In the genomic region with DNA sequence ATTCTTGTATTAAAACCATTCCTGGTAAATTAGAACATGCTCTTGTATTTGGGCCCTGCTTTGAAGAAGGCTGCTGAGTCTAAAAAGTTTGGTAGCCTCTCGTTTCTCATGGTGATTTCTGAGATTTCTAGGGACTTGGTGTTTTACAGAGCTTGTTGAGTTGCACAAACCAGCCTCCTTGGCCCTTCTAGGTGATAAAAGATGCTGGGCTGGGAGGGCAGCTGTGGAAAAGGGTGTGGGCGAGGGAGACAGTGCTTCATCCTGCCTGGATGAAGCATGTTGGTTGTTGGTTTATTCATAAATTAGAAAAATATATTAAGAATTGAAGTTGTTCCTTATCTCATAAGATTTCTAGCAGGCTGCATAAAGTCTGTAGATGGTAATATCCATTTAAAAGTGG, we compare ENCODE assay signal across 10 cellular contexts.
A peak's percentile ranks its signal among the peaks of the same experiment; 100 is the strongest.
DNase-seq lines count a peak whose midpoint lies in the region; ATAC-seq and TF ChIP-seq lines count a peak whose summit lies in the region.
"Had no signal": no experiment of that assay in that cellular context is flagged by ENCODE, and none has a peak within 500 bp of the region (broad histone marks: within the 10 kb centered on the region; RNA-seq: fewer than 3 reads in every experiment).

No MANE protein-coding gene starts in this region.

- no peaks in the 10 kb centered on the region for H3K9me3 ChIP-seq in AG04450 (ENCODE audit: control insufficient read depth, insufficient read depth, low read length)
- H3K9me3 ChIP-seq in Panc1 (ENCODE audit: control insufficient read depth, insufficient read depth, low read depth, low read length) = no peaks in the 10 kb centered on the region
- no peaks in the 10 kb centered on the region for H3K9me3 ChIP-seq in neuron (ENCODE audit: low read length)
- H3K9me3 ChIP-seq: tibial artery had no signal

- no peak overlapping the region; the same call in 1 of the 2 replicates for H3K4me3 ChIP-seq in AG04450 (ENCODE audit: low read depth, low read length)
- H3K4me3 ChIP-seq in Panc1 (ENCODE audit: low read depth in 2 of 2, low read length in 2 of 2) = peak overlapping the region; percentile 0 to 42; a peak in 2 of 4 replicates
- H3K4me3 ChIP-seq in neuron (ENCODE audit: low read length) = peak overlapping the region; percentile 33
- H3K4me3 ChIP-seq: tibial artery had no signal

- CTCF ChIA-PET in AG04450 (lab: Charles Lee) (interaction anchor here (1.6 to 3.6 kb wide), 2 partner anchors 21 to 51 kb away, joined by 7 to 14 read pairs; no protein-coding TSS in a partner anchor), Panc1 (lab: Charles Lee) (interaction anchor here (0.5 to 0.6 kb wide), 2 partner anchors 12 to 125 kb away, joined by 5 to 10 read pairs; no protein-coding TSS in a partner anchor), HEK293T (lab: Yijun Ruan, JAX) (interaction anchor here (0.6 to 1.7 kb wide), 2 partner anchors 21 to 51 kb away, joined by 4 to 7 read pairs; no protein-coding TSS in a partner anchor)

- H3K27me3 ChIP-seq in AG04450 (ENCODE audit: control insufficient read depth, insufficient read depth, low read length) (no peaks in the 10 kb centered on the region), Panc1 (ENCODE audit: control insufficient read depth, insufficient read depth, low read length) (no peaks in the 10 kb centered on the region), neuron (ENCODE audit: insufficient read depth, low read length) (no peaks in the 10 kb centered on the region)
- H3K27me3 ChIP-seq: tibial artery had no signal

- H3K4me1 ChIP-seq in Panc1 (ENCODE audit: control insufficient read depth, insufficient read depth, low read length) (peaks cover 89% of the 10 kb centered on the region), neuron (ENCODE audit: insufficient read depth, low read length) (peaks cover 39% of the 10 kb centered on the region)

- no peak for TF ChIP-seq CTCF in AG04450 (IDR thresholded peaks at IDR 0.05; ENCODE audit: low read depth, low read length)
- no peak for TF ChIP-seq CTCF in Panc1 (IDR thresholded peaks at IDR 0.05)

- BruUV-seq in Panc1 (replicated peaks; lab: Mats Ljungman, UMichigan) = no TSS peak

- intact Hi-C loops in Panc1 (cut with micrococcal nuclease; ENCODE audit: unreplicated experiment) = no loop called here

- in situ Hi-C loops in Panc1 (cut with HindIII; ENCODE audit: low pct_unique_long_range_greater_than_20kb, low sequenced_read_pairs) = no loop called here

- H2AFZ ChIP-seq in neuron (ENCODE audit: low read depth, low read length) = no peak overlapping the region

- DNase-seq in AG04450 (ENCODE audit: low read depth, low spot score) (no peak), Panc1 (ENCODE audit: low read depth, low spot score) (no peak), epithelial cell of prostate (ENCODE audit: low read depth, low spot score) (no peak), HEK293T (ENCODE audit: extremely low spot score) (no peak), T1000 (lab: John Stamatoyannopoulos, UW) (no peak)
- DNase-seq: activated naive CD4-positive, alpha-beta T cell treated with Interleukin-2 at 50 U/mL for 16 hours had no signal

- POLR2A ChIA-PET in AG04450 (lab: Yijun Ruan, JAX) = interaction anchor here (0.6 kb wide), 1 partner anchor 64 kb away, joined by 3 read pairs; no protein-coding TSS in a partner anchor
- POLR2A ChIA-PET in Panc1 (lab: Charles Lee) = no interaction called here
- POLR2A ChIA-PET in HEK293T (lab: Yijun Ruan, JAX) = interaction anchor here (0.8 to 1.2 kb wide), 3 partner anchors 10 to 34 kb away, joined by 3 to 4 read pairs (median 3); no protein-coding TSS in a partner anchor

- peak; percentile 54 for ATAC-seq in Panc1
- ATAC-seq in GM18517 (IDR thresholded peaks at IDR 0.05; ENCODE audit: unreplicated experiment) = no peak
- no peak for ATAC-seq in GM18520 (IDR thresholded peaks at IDR 0.05; ENCODE audit: unreplicated experiment)

- H3K36me3 ChIP-seq in Panc1 (ENCODE audit: control insufficient read depth, insufficient read depth, low read length) = no peaks in the 10 kb centered on the region
- H3K36me3 ChIP-seq in neuron (ENCODE audit: insufficient read depth, low read length) = no peaks in the 10 kb centered on the region
- H3K36me3 ChIP-seq: tibial artery had no signal

- H3K27ac ChIP-seq in AG04450 (ENCODE audit: low read depth, low read length) (peak overlapping the region; percentile 11), Panc1 (ENCODE audit: low read length) (peak overlapping the region; percentile 98), epithelial cell of prostate (peak overlapping the region; percentile 50)

TF ChIP-seq in HEK293T, 16 proteins besides CTCF, POLR2A, EP300 and RAD21:
- TF ChIP-seq FOXK2 (IDR thresholded peaks at IDR 0.05) (no peak), HDGF (IDR thresholded peaks at IDR 0.05; ENCODE audit: borderline replicate concordance) (no peak), ZNF384 (IDR thresholded peaks at IDR 0.05) (no peak), FOXM1 (IDR thresholded peaks at IDR 0.05; ENCODE audit: borderline replicate concordance) (no peak), LEF1 (IDR thresholded peaks at IDR 0.05; ENCODE audit: borderline replicate concordance) (no peak), ELF4 (IDR thresholded peaks at IDR 0.05) (no peak), TARDBP (IDR thresholded peaks at IDR 0.05) (no peak), BHLHE40 (IDR thresholded peaks at IDR 0.05; ENCODE audit: borderline replicate concordance) (no peak), L3MBTL2 (conservative IDR thresholded peaks at IDR 0.05) (no peak), SUZ12 (IDR thresholded peaks at IDR 0.05) (no peak), NFRKB (IDR thresholded peaks at IDR 0.05) (no peak)
- TF ChIP-seq, protein P1, sequence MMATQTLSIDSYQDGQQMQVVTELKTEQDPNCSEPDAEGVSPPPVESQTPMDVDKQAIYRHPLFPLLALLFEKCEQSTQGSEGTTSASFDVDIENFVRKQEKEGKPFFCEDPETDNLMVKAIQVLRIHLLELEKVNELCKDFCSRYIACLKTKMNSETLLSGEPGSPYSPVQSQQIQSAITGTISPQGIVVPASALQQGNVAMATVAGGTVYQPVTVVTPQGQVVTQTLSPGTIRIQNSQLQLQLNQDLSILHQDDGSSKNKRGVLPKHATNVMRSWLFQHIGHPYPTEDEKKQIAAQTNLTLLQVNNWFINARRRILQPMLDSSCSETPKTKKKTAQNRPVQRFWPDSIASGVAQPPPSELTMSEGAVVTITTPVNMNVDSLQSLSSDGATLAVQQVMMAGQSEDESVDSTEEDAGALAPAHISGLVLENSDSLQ (IDR thresholded peaks at IDR 0.05) = no peak

Comparison
In these comparisons a context has a peak if more than half of its experiments do, and no peak if none do; other contexts are left out.
1. H3K27ac ChIP-seq: peak in every context shown above with its lines; median percentile 98 in Panc1; 50 in epithelial cell of prostate; 11 in AG04450.